36 cellular contexts compared by ENCODE assay signal in genomic region chr2:6685447-6685846, GRCh38.
"Had no signal": no experiment of that assay in that cellular context is flagged by ENCODE, and none has a peak within 500 bp of the region (broad histone marks: within the 10 kb centered on the region; RNA-seq: fewer than 3 reads in every experiment).

No MANE protein-coding gene starts in this region.

- H3K27me3 Mint-ChIP-seq: activated naive CD4-positive, alpha-beta T cell treated with anti-CD3 and anti-CD28 coated beads, Interleukin-2, amount 10 ng/mL, durations not matched to agents 7 days and 5 days; activated naive CD8-positive, alpha-beta T cell treated with anti-CD3 and anti-CD28 coated beads, Interleukin-2, amount 10 ng/mL, durations not matched to agents 7 days and 5 days had no signal

- H3K27me3 ChIP-seq: adrenal gland, ascending aorta, body of pancreas, brain microvascular endothelial cell, breast epithelium, cardiac muscle cell had no signal

- H3K4me3 Mint-ChIP-seq: activated naive CD4-positive, alpha-beta T cell treated with anti-CD3 and anti-CD28 coated beads for 36 hours; activated naive CD4-positive, alpha-beta T cell treated with anti-CD3 and anti-CD28 coated beads, Interleukin-2, amount 10 ng/mL, durations not matched to agents 7 days and 5 days; activated naive CD4-positive, alpha-beta T cell treated with anti-CD3 and anti-CD28 coated beads, Interleukin-2, amount 50 U/mL, for 24 hours; activated naive CD8-positive, alpha-beta T cell; activated naive CD8-positive, alpha-beta T cell treated with anti-CD3 and anti-CD28 coated beads for 36 hours; activated naive CD8-positive, alpha-beta T cell treated with anti-CD3 and anti-CD28 coated beads, Interleukin-2, amount 10 ng/mL, durations not matched to agents 7 days and 5 days; activated naive CD8-positive, alpha-beta T cell treated with anti-CD3 and anti-CD28 coated beads, Interleukin-2, amount 50 U/mL, for 24 hours; activated T-cell treated with anti-CD3 and anti-CD28 coated beads, Interleukin-2, amount 50 U/mL, for 24 hours; activated T-cell treated with anti-CD3 and anti-CD28 coated beads, Interleukin-2, amount 50 U/mL, for 4 hours; activated T-cell treated with anti-CD3 and anti-CD28 coated beads, Interleukin-2, amount 50 U/mL, for 72 hours; activated T-helper 1 cell treated with anti-CD3 and anti-CD28 coated beads, Interleukin-12 subunit alpha, Interleukin-12 subunit beta, Interleukin-2, Interleukin-4 antibody, amounts not matched to agents 30 ng/mL and 10 ng/mL and 1 ng/mL, durations not matched to agents 14 hours and 24 hours and 36 hours; activated T-helper 17 cell treated with anti-CD3 and anti-CD28 coated beads, Interleukin-2, amount 50 U/mL, for 72 hours; brain; central memory CD8-positive, alpha-beta T cell had no signal

- H3K9me3 ChIP-seq: adrenal gland, body of pancreas had no signal

- H3K4me3 ChIP-seq: adrenal gland, ascending aorta, body of pancreas, breast epithelium, cardiac muscle cell had no signal

- H3K27ac ChIP-seq: adrenal gland, ascending aorta, body of pancreas, brain microvascular endothelial cell, breast epithelium, cardiac muscle cell had no signal

- H3K36me3 ChIP-seq: adrenal gland, ascending aorta, brain microvascular endothelial cell, breast epithelium, cardiac muscle cell had no signal

- DNase-seq: activated effector memory CD4-positive, alpha-beta T cell treated with anti-CD3 and anti-CD28 coated beads, Interleukin-2, amount 50 U/mL, for 16 hours; activated effector memory CD4-positive, alpha-beta T cell treated with Interleukin-2 at 50 U/mL for 16 hours; activated gamma-delta T cell; activated gamma-delta T cell treated with Interleukin-2 at 50 U/mL for 16 hours; activated naive CD4-positive, alpha-beta T cell; activated naive CD4-positive, alpha-beta T cell treated with anti-CD3 and anti-CD28 coated beads for 36 hours; activated naive CD4-positive, alpha-beta T cell treated with anti-CD3 and anti-CD28 coated beads, Interleukin-2, amount 10 ng/mL, durations not matched to agents 7 days and 5 days; activated naive CD4-positive, alpha-beta T cell treated with anti-CD3 and anti-CD28 coated beads, Interleukin-2, amount 50 U/mL, for 16 hours; activated naive CD4-positive, alpha-beta T cell treated with Interleukin-2 at 50 U/mL for 16 hours; activated naive CD8-positive, alpha-beta T cell treated with anti-CD3 and anti-CD28 coated beads for 36 hours; activated naive CD8-positive, alpha-beta T cell treated with anti-CD3 and anti-CD28 coated beads, Interleukin-2, amount 10 ng/mL, durations not matched to agents 7 days and 5 days; activated naive CD8-positive, alpha-beta T cell treated with anti-CD3 and anti-CD28 coated beads, Interleukin-2, amount 50 U/mL, for 24 hours; activated T-cell treated with anti-CD3 and anti-CD28 coated beads, Interleukin-2, amount 50 U/mL, for 24 hours; activated T-cell treated with anti-CD3 and anti-CD28 coated beads, Interleukin-2, amount 50 U/mL, for 4 hours; activated T-cell treated with anti-CD3 and anti-CD28 coated beads, Interleukin-2, amount 50 U/mL, for 48 hours; activated T-cell treated with anti-CD3 and anti-CD28 coated beads, Interleukin-2, amount 50 U/mL, for 72 hours; adrenal gland; amniotic stem cell; amygdala; anterior cingulate cortex; aorta; body of pancreas; brain microvascular endothelial cell; central memory CD4-positive, alpha-beta T cell; cerebellar nuclear complex had no signal

- H3K4me1 Mint-ChIP-seq: activated naive CD4-positive, alpha-beta T cell treated with anti-CD3 and anti-CD28 coated beads, Interleukin-2, amount 10 ng/mL, durations not matched to agents 7 days and 5 days; activated naive CD4-positive, alpha-beta T cell treated with anti-CD3 and anti-CD28 coated beads, Interleukin-2, amount 50 U/mL, for 24 hours; activated naive CD8-positive, alpha-beta T cell treated with anti-CD3 and anti-CD28 coated beads for 36 hours; activated naive CD8-positive, alpha-beta T cell treated with anti-CD3 and anti-CD28 coated beads, Interleukin-2, amount 10 ng/mL, durations not matched to agents 7 days and 5 days; activated naive CD8-positive, alpha-beta T cell treated with anti-CD3 and anti-CD28 coated beads, Interleukin-2, amount 50 U/mL, for 24 hours; activated T-helper 17 cell treated with anti-CD3 and anti-CD28 coated beads, Interleukin-2, amount 50 U/mL, for 72 hours; brain; central memory CD8-positive, alpha-beta T cell had no signal

- ATAC-seq: activated naive CD4-positive, alpha-beta T cell treated with anti-CD3 and anti-CD28 coated beads, Interleukin-2, amount 50 U/mL, for 72 hours; activated naive CD8-positive, alpha-beta T cell treated with anti-CD3 and anti-CD28 coated beads, Interleukin-2, amount 50 U/mL, for 24 hours; activated T-cell treated with anti-CD3 and anti-CD28 coated beads, Interleukin-2, amount 50 U/mL, for 4 hours; activated T-cell treated with anti-CD3 and anti-CD28 coated beads, Interleukin-2, amount 50 U/mL, for 72 hours; activated T-helper 17 cell treated with anti-CD3 and anti-CD28 coated beads, Interleukin-2, amount 50 U/mL, for 72 hours; body of pancreas had no signal

- H3K4me1 ChIP-seq: adrenal gland, ascending aorta, body of pancreas, breast epithelium had no signal

- H3K36me3 Mint-ChIP-seq: activated naive CD4-positive, alpha-beta T cell treated with anti-CD3 and anti-CD28 coated beads, Interleukin-2, amount 10 ng/mL, durations not matched to agents 7 days and 5 days; activated naive CD4-positive, alpha-beta T cell treated with anti-CD3 and anti-CD28 coated beads, Interleukin-2, amount 50 U/mL, for 24 hours; activated naive CD4-positive, alpha-beta T cell treated with anti-CD3 and anti-CD28 coated beads, Interleukin-2, amount 50 U/mL, for 72 hours; activated naive CD8-positive, alpha-beta T cell; activated naive CD8-positive, alpha-beta T cell treated with anti-CD3 and anti-CD28 coated beads for 36 hours; activated naive CD8-positive, alpha-beta T cell treated with anti-CD3 and anti-CD28 coated beads, Interleukin-2, amount 10 ng/mL, durations not matched to agents 7 days and 5 days had no signal

- H3K27ac Mint-ChIP-seq: activated naive CD4-positive, alpha-beta T cell treated with anti-CD3 and anti-CD28 coated beads for 36 hours; activated naive CD4-positive, alpha-beta T cell treated with anti-CD3 and anti-CD28 coated beads, Interleukin-2, amount 10 ng/mL, durations not matched to agents 7 days and 5 days; activated naive CD4-positive, alpha-beta T cell treated with anti-CD3 and anti-CD28 coated beads, Interleukin-2, amount 50 U/mL, for 24 hours; activated naive CD4-positive, alpha-beta T cell treated with anti-CD3 and anti-CD28 coated beads, Interleukin-2, amount 50 U/mL, for 72 hours; activated naive CD8-positive, alpha-beta T cell; activated naive CD8-positive, alpha-beta T cell treated with anti-CD3 and anti-CD28 coated beads for 36 hours; activated naive CD8-positive, alpha-beta T cell treated with anti-CD3 and anti-CD28 coated beads, Interleukin-2, amount 10 ng/mL, durations not matched to agents 7 days and 5 days; activated naive CD8-positive, alpha-beta T cell treated with anti-CD3 and anti-CD28 coated beads, Interleukin-2, amount 50 U/mL, for 24 hours; activated T-cell treated with anti-CD3 and anti-CD28 coated beads, Interleukin-2, amount 50 U/mL, for 24 hours; activated T-cell treated with anti-CD3 and anti-CD28 coated beads, Interleukin-2, amount 50 U/mL, for 72 hours; activated T-helper 1 cell treated with anti-CD3 and anti-CD28 coated beads, Interleukin-12 subunit alpha, Interleukin-12 subunit beta, Interleukin-2, Interleukin-4 antibody, amounts not matched to agents 30 ng/mL and 10 ng/mL and 1 ng/mL, durations not matched to agents 14 hours and 24 hours and 36 hours; activated T-helper 17 cell treated with anti-CD3 and anti-CD28 coated beads, Interleukin-2, amount 50 U/mL, for 72 hours; activated T-helper 2 cell treated with anti-CD3 and anti-CD28 coated beads, Interferon-gamma antibody, Interleukin-2, Interleukin-4, amounts not matched to agents 10 μg/mL and 5 μg/mL and 100 μg/mL, durations not matched to agents 14 hours and 24 hours and 36 hours; brain had no signal

- H3K9me3 Mint-ChIP-seq: activated naive CD4-positive, alpha-beta T cell treated with anti-CD3 and anti-CD28 coated beads for 36 hours; activated naive CD4-positive, alpha-beta T cell treated with anti-CD3 and anti-CD28 coated beads, Interleukin-2, amount 10 ng/mL, durations not matched to agents 7 days and 5 days; activated naive CD4-positive, alpha-beta T cell treated with anti-CD3 and anti-CD28 coated beads, Interleukin-2, amount 50 U/mL, for 24 hours; activated naive CD4-positive, alpha-beta T cell treated with anti-CD3 and anti-CD28 coated beads, Interleukin-2, amount 50 U/mL, for 72 hours; activated naive CD8-positive, alpha-beta T cell treated with anti-CD3 and anti-CD28 coated beads for 36 hours; activated naive CD8-positive, alpha-beta T cell treated with anti-CD3 and anti-CD28 coated beads, Interleukin-2, amount 10 ng/mL, durations not matched to agents 7 days and 5 days; activated naive CD8-positive, alpha-beta T cell treated with anti-CD3 and anti-CD28 coated beads, Interleukin-2, amount 50 U/mL, for 24 hours; activated T-cell treated with anti-CD3 and anti-CD28 coated beads, Interleukin-2, amount 50 U/mL, for 24 hours; activated T-cell treated with anti-CD3 and anti-CD28 coated beads, Interleukin-2, amount 50 U/mL, for 4 hours; activated T-cell treated with anti-CD3 and anti-CD28 coated beads, Interleukin-2, amount 50 U/mL, for 72 hours; activated T-helper 1 cell treated with anti-CD3 and anti-CD28 coated beads, Interleukin-12 subunit alpha, Interleukin-12 subunit beta, Interleukin-2, Interleukin-4 antibody, amounts not matched to agents 30 ng/mL and 10 ng/mL and 1 ng/mL, durations not matched to agents 14 hours and 24 hours and 36 hours; activated T-helper 17 cell treated with anti-CD3 and anti-CD28 coated beads, Interleukin-2, amount 50 U/mL, for 72 hours; activated T-helper 2 cell treated with anti-CD3 and anti-CD28 coated beads, Interferon-gamma antibody, Interleukin-2, Interleukin-4, amounts not matched to agents 10 μg/mL and 5 μg/mL and 100 μg/mL, durations not matched to agents 14 hours and 24 hours and 36 hours; central memory CD8-positive, alpha-beta T cell had no signal
